19 cellular contexts compared by ENCODE assay signal in genomic region chr12:109759076-109759420, GRCh38. TPM values are rescaled to one million over a fixed set of nuclear protein-coding genes. Genes with fewer than 3 reads are reported as not detected.
DNase-seq lines count a peak whose midpoint lies in the region; ATAC-seq and TF ChIP-seq lines count a peak whose summit lies in the region.
"Had no signal": no experiment of that assay in that cellular context is flagged by ENCODE, and none has a peak within 500 bp of the region (broad histone marks: within the 10 kb centered on the region; RNA-seq: fewer than 3 reads in every experiment).

No MANE protein-coding gene starts in this region.

- WGBS in SK-N-SH (ENCODE audit: low lambda C conversion rate) = 100% methylated on average over 1 of the region's 4 CpGs
- WGBS in right cardiac atrium = 77% methylated on average over 4 of the region's 4 CpGs
- 70 to 76% methylated on average over 4 of the region's 4 CpGs for WGBS in heart right ventricle, 2 donors
- 63 to 69% methylated on average over 4 of the region's 4 CpGs for WGBS in aorta, 2 donors

- CTCF ChIA-PET in SK-N-SH (lab: Yijun Ruan, JAX) = interaction anchor here (0.7 to 2.2 kb wide), 13 partner anchors 11 to 240 kb away, joined by 3 to 8 read pairs (median 4); partner anchors contain the start of gene FAM222A

- no peak for TF ChIP-seq EP300 in SK-N-SH (IDR thresholded peaks at IDR 0.05; ENCODE audit: borderline replicate concordance in 1 of 2, low read depth in 1 of 2, low read length in 1 of 2)

- no peaks in the 10 kb centered on the region for H3F3A ChIP-seq in SK-N-SH (replicated peaks; ENCODE audit: insufficient read depth)

- no peak for TF ChIP-seq CTCF in SK-N-SH (IDR thresholded peaks at IDR 0.05)
- TF ChIP-seq CTCF in heart right ventricle (IDR thresholded peaks at IDR 0.05) = no peak
- TF ChIP-seq CTCF in lower lobe of right lung (IDR thresholded peaks at IDR 0.05) = no peak
- no peak for TF ChIP-seq CTCF in gastrocnemius medialis (IDR thresholded peaks at IDR 0.05 in 4 of 5, conservative IDR thresholded peaks at IDR 0.05 in 1 of 5)

- intact Hi-C loops in right cardiac atrium (cut with DNase I) (no loop called here), heart right ventricle (cut with DNase I) (loop anchor here in 1 of 10 donors (5.0 kb wide), 1 partner anchor 37 kb away; no protein-coding TSS in a partner anchor), lower lobe of right lung (cut with DNase I) (no loop called here), aorta (cut with DNase I) (no loop called here), gastrocnemius medialis (cut with DNase I; ENCODE audit: low total_unique reads) (no loop called here)

- in situ Hi-C loops in gastrocnemius medialis (cut with MboI; ENCODE audit: low sequenced_read_pairs in 4 of 4) = no loop called here

- no peak overlapping the region for H3K4me3 ChIP-seq in SK-N-SH (ENCODE audit: low read depth in 2 of 2, low read length in 1 of 2)
- H3K4me3 ChIP-seq in right cardiac atrium (ENCODE audit: low read length) = no peak overlapping the region
- H3K4me3 ChIP-seq in heart right ventricle = no peak overlapping the region
- H3K4me3 ChIP-seq in lower lobe of right lung = no peak overlapping the region
- no peak overlapping the region for H3K4me3 ChIP-seq in aorta (ENCODE audit: low read length in 2 of 2)
- no peak overlapping the region for H3K4me3 ChIP-seq in gastrocnemius medialis
- H3K4me3 ChIP-seq: mucosa of descending colon, prostate gland, thyroid gland had no signal

- POLR2A ChIA-PET in SK-N-SH (lab: Yijun Ruan, JAX) = interaction anchor here (1.7 kb wide), 1 partner anchor 44 kb away, joined by 6 read pairs; no protein-coding TSS in a partner anchor

- no peaks in the 10 kb centered on the region for H3K27me3 ChIP-seq in SK-N-SH (ENCODE audit: insufficient read depth)
- no peaks in the 10 kb centered on the region for H3K27me3 ChIP-seq in right cardiac atrium (ENCODE audit: control insufficient read depth, insufficient read depth)
- H3K27me3 ChIP-seq in heart right ventricle = no peaks in the 10 kb centered on the region
- H3K27me3 ChIP-seq in lower lobe of right lung (ENCODE audit: low read depth) = no peaks in the 10 kb centered on the region
- no peaks in the 10 kb centered on the region for H3K27me3 ChIP-seq in aorta (ENCODE audit: control insufficient read depth in 1 of 2, insufficient read depth in 2 of 2, low read length in 1 of 2)
- no peaks in the 10 kb centered on the region for H3K27me3 ChIP-seq in gastrocnemius medialis
- H3K27me3 ChIP-seq: thyroid gland had no signal

- H3K36me3 ChIP-seq in SK-N-SH (replicated peaks in 1 of 2; ENCODE audit: control insufficient read depth in 1 of 2, insufficient read depth in 2 of 2, low read length in 1 of 2) = no peaks in the 10 kb centered on the region
- no peaks in the 10 kb centered on the region for H3K36me3 ChIP-seq in heart right ventricle
- no peaks in the 10 kb centered on the region for H3K36me3 ChIP-seq in lower lobe of right lung
- no peaks in the 10 kb centered on the region for H3K36me3 ChIP-seq in aorta (ENCODE audit: control insufficient read depth in 1 of 2, insufficient read depth in 2 of 2, low read length in 1 of 2)
- H3K36me3 ChIP-seq in gastrocnemius medialis = no peaks in the 10 kb centered on the region
- H3K36me3 ChIP-seq: prostate gland, thyroid gland had no signal

- H3K79me2 ChIP-seq in SK-N-SH (ENCODE audit: insufficient read depth) = no peaks in the 10 kb centered on the region

- H2AFZ ChIP-seq in SK-N-SH (ENCODE audit: low read depth) = no peak overlapping the region

- H3K9me3 ChIP-seq in SK-N-SH = peaks cover 14% of the 10 kb centered on the region; the same call in 1 of the 2 replicates
- H3K9me3 ChIP-seq in right cardiac atrium (ENCODE audit: control insufficient read depth, low read length) = no peaks in the 10 kb centered on the region
- peaks cover 0 to 31% (median 6%) of the 10 kb centered on the region in 11 donors for H3K9me3 ChIP-seq in heart right ventricle
- peaks cover 22% of the 10 kb centered on the region for H3K9me3 ChIP-seq in lower lobe of right lung
- H3K9me3 ChIP-seq in aorta (ENCODE audit: control insufficient read depth, low read length) = peaks cover 1% of the 10 kb centered on the region
- H3K9me3 ChIP-seq in gastrocnemius medialis = no peaks in the 10 kb centered on the region
- H3K9me3 ChIP-seq: prostate gland, thyroid gland had no signal

- no peak for ATAC-seq in SK-N-SH treated with all-trans-retinoic acid at 6 μM for 48 hours
- no peak for ATAC-seq in right cardiac atrium
- ATAC-seq in heart right ventricle = no peak
- ATAC-seq in lower lobe of right lung = no peak
- no peak for ATAC-seq in aorta (ENCODE audit: low FRiP score)
- no peak for ATAC-seq in gastrocnemius medialis
- ATAC-seq: activated CD8-positive, alpha-beta T cell treated with anti-CD3 and anti-CD28 coated beads, Interleukin-2, amount 10 ng/mL, durations not matched to agents 7 days and 5 days; mucosa of descending colon; stimulated activated naive B cell treated with anti-CD40 and anti-IgM and Interleukin-4, amounts not matched to agents 10 μg/mL and 1 μg/mL and 100 μg/mL, for 72 hours had no signal

- DNase-seq in SK-N-SH (peak; percentile 26), right cardiac atrium (peak in 2 of 3 donors; percentile 2 to 18), heart right ventricle (no peak), lower lobe of right lung (peak; percentile 22), aorta (peak; percentile 35 to 57), germinal center (ENCODE audit: low spot score) (no peak), gastrocnemius medialis (no peak)
- DNase-seq: activated CD4-positive, CD25-positive, alpha-beta regulatory T cell; activated CD8-positive, alpha-beta T cell treated with anti-CD3 and anti-CD28 coated beads, Interleukin-2, amount 10 ng/mL, durations not matched to agents 7 days and 5 days; DMS79; small intestine; stimulated activated CD4-positive, alpha-beta T cell treated with anti-CD3 and anti-CD28 coated beads, Interleukin-2, amount 100 ng/mL, for 24 hours; stimulated activated naive B cell treated with anti-CD40 and anti-IgM and Interleukin-4, amounts not matched to agents 10 μg/mL and 1 μg/mL and 100 μg/mL, for 72 hours; thyroid gland had no signal

- TF ChIP-seq POLR2A in gastrocnemius medialis (IDR thresholded peaks at IDR 0.05) = no peak

- H3K27ac ChIP-seq in SK-N-SH (ENCODE audit: low read depth in 2 of 2, low read length in 1 of 2) = peak overlapping the region in 1 of 2 experiments; percentile 48; a peak in 1 of 4 replicates
- H3K27ac ChIP-seq in right cardiac atrium (ENCODE audit: low read length) = no peak overlapping the region
- no peak overlapping the region for H3K27ac ChIP-seq in heart right ventricle
- no peak overlapping the region for H3K27ac ChIP-seq in lower lobe of right lung
- no peak overlapping the region for H3K27ac ChIP-seq in aorta (ENCODE audit: low read depth in 1 of 2, low read length in 2 of 2)
- H3K27ac ChIP-seq in gastrocnemius medialis = no peak overlapping the region
- H3K27ac ChIP-seq: 22Rv1, prostate gland, thyroid gland had no signal

- H3K4me1 ChIP-seq in SK-N-SH (ENCODE audit: control insufficient read depth in 1 of 2, insufficient read depth in 2 of 2, low read depth in 1 of 2, low read length in 1 of 2) = peaks cover 0 to 52% of the 10 kb centered on the region in 2 experiments; a peak in 1 of 4 replicates
- H3K4me1 ChIP-seq in right cardiac atrium (ENCODE audit: control insufficient read depth, insufficient read depth, low read length) = no peaks in the 10 kb centered on the region
- H3K4me1 ChIP-seq in heart right ventricle = peaks cover 0 to 18% (median 14%) of the 10 kb centered on the region in 9 donors
- H3K4me1 ChIP-seq in lower lobe of right lung = peaks cover 14% of the 10 kb centered on the region
- H3K4me1 ChIP-seq in aorta (ENCODE audit: control insufficient read depth in 1 of 2, insufficient read depth in 2 of 2, low read length in 2 of 2) = no peaks in the 10 kb centered on the region
- H3K4me1 ChIP-seq in gastrocnemius medialis = no peaks in the 10 kb centered on the region
- H3K4me1 ChIP-seq: prostate gland, thyroid gland had no signal

- TF ChIP-seq RAD21 in SK-N-SH (IDR thresholded peaks at IDR 0.05; ENCODE audit: low read length) = no peak

- no peaks in the 10 kb centered on the region for H3K9me2 ChIP-seq in SK-N-SH

- no peak overlapping the region for H3K4me2 ChIP-seq in SK-N-SH

- no peak overlapping the region for H3K9ac ChIP-seq in SK-N-SH

- H4K20me1 ChIP-seq in SK-N-SH (ENCODE audit: insufficient read depth) = no peaks in the 10 kb centered on the region

TF ChIP-seq in SK-N-SH, 30 proteins besides CTCF, POLR2A, EP300 and RAD21 (continues in another document):
- TF ChIP-seq GATA2 (CRISPR knock-in tag; IDR thresholded peaks at IDR 0.05) (no peak), GABPA (IDR thresholded peaks at IDR 0.05; ENCODE audit: low read depth) (no peak)

TF ChIP-seq in SK-N-SH treated with all-trans-retinoic acid at 6 μM for 48 hours, 23 proteins besides CTCF, POLR2A, EP300 and RAD21 (continues in another document):
- no peak for TF ChIP-seq SNAI2 (CRISPR knock-in tag; IDR thresholded peaks at IDR 0.05)

RNA-seq across cellular contexts. Expression of gene FAM222A, which starts 45.4 kb away (rescaled TPM):
- polyA plus RNA-seq in SK-N-SH (2012; rRNA removed) (1.6 and 4.2 TPM in 2 replicates), right cardiac atrium (14.8 TPM), heart right ventricle (1 to 10 TPM; 2.7 to 6.2 TPM), aorta (under 1 TPM; 0.25 to 0.28 TPM)
- 1.7 and 4.1 TPM in 2 replicates for polyA plus RNA-seq in SK-N-SH (2012; cell fraction: cytosol; rRNA removed)
- 1.6 and 3.1 TPM in 2 replicates for polyA plus RNA-seq in SK-N-SH (2012; cell fraction: nucleus; rRNA removed)
- total RNA-seq in right cardiac atrium (10 to 100 TPM in 2 of 4 donors, 1 to 10 TPM in 2; 9.3 to 16.4 (median 10.0) TPM), heart right ventricle (10 to 100 TPM in 5 of 10 donors, 1 to 10 TPM in 5; 3.4 to 26.0 (median 8.6) TPM), lower lobe of right lung (2.4 TPM), aorta (under 1 TPM; 0.48 to 0.52 TPM), gastrocnemius medialis (10 to 100 TPM in 2 of 4 donors, 1 to 10 TPM in 2; 7.0 to 24.3 (median 13.5) TPM)
- total RNA-seq: bronchial epithelial cell had no signal

Comparison
In these comparisons a context has a peak if more than half of its experiments do, and no peak if none do; other contexts are left out.
1. DNase-seq: peak in SK-N-SH (single experiment), right cardiac atrium (2 of 3), lower lobe of right lung (single experiment) and aorta (2 of 2); none in heart right ventricle (0 of 2), germinal center (single experiment) and gastrocnemius medialis (0 of 2).